ENCODE assay signal across 8 cellular contexts in genomic region chr17:76710863-76711611, GRCh38. TPM values are rescaled to one million over a fixed set of nuclear protein-coding genes. Genes with fewer than 3 reads are reported as not detected.
DNase-seq lines count a peak whose midpoint lies in the region; FAIRE-seq and TF ChIP-seq lines count a peak whose summit lies in the region.

A gene with protein sequence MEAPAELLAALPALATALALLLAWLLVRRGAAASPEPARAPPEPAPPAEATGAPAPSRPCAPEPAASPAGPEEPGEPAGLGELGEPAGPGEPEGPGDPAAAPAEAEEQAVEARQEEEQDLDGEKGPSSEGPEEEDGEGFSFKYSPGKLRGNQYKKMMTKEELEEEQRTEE (minus strand): TSS chr17:76710965. CDS start chr17:76710946, 19 bp downstream.

- H4K20me1 ChIP-seq in endothelial cell of umbilical vein (replicated peaks; ENCODE audit: control insufficient read depth, extremely low read depth, insufficient read depth, low read length) = no peaks in the 10 kb centered on the region

- no peaks in the 10 kb centered on the region for H3K9me1 ChIP-seq in endothelial cell of umbilical vein (replicated peaks; ENCODE audit: control insufficient read depth, extremely low read depth, insufficient read depth, low read length)

- peaks cover 22% of the 10 kb centered on the region for H3K4me1 ChIP-seq in endothelial cell of umbilical vein (ENCODE audit: control insufficient read depth, extremely low read depth, insufficient read depth, low read length)

- no peaks in the 10 kb centered on the region for H3K27me3 ChIP-seq in endothelial cell of umbilical vein (ENCODE audit: control insufficient read depth in 2 of 2, insufficient read depth in 2 of 2, low read length in 2 of 2)

- DNase-seq in NCI-H1436 (lab: John Stamatoyannopoulos, UW) = peak; percentile 67
- DNase-seq in NCI-H1436 treated with DMSO at 0.1 percent for 48 hours (lab: John Stamatoyannopoulos, UW) = no peak
- DNase-seq in NCI-H226 = peak; percentile 56
- peak; percentile 52 for DNase-seq in activated T-cell treated with anti-CD3 and anti-CD28 coated beads for 1 hour (ENCODE audit: low read depth)
- peak; percentile 61 for DNase-seq in endothelial cell of umbilical vein (ENCODE audit: low read depth, low spot score)
- DNase-seq in mesenteric fat pad (ENCODE audit: low spot score) = no peak
- peak; percentile 30 to 34 for DNase-seq in stimulated activated CD8-positive, alpha-beta memory T cell treated with anti-CD3 and anti-CD28 coated beads, Interleukin-7, amount 100 ng/mL, for 1 hour (ENCODE audit: low read depth in 2 of 2)
- DNase-seq in NCI-H2029 (lab: John Stamatoyannopoulos, UW) = no peak

- peak within 1 kb of the TSS; percentile 67 for H3K4me2 ChIP-seq in endothelial cell of umbilical vein (ENCODE audit: insufficient read depth, low read length)

- peak within 1 kb of the TSS; percentile 34 for H3K9ac ChIP-seq in endothelial cell of umbilical vein (replicated peaks; ENCODE audit: extremely low read depth, insufficient read depth, low read length)

- H3K4me3 ChIP-seq in endothelial cell of umbilical vein (replicated peaks in 1 of 3; ENCODE audit: insufficient read depth in 1 of 3, low read depth in 1 of 3, low read length in 3 of 3) = peak within 1 kb of the TSS; percentile 69 to 81 (median 72)

- no TSS peak for BruUV-seq in endothelial cell of umbilical vein (replicated peaks; lab: Mats Ljungman, UMichigan)

- POLR2A ChIA-PET in endothelial cell of umbilical vein (lab: Charles Lee) = no interaction called here

- peaks cover 44% of the 10 kb centered on the region for H3K79me2 ChIP-seq in endothelial cell of umbilical vein (ENCODE audit: control insufficient read depth, insufficient read depth, low read length)

- peak; percentile 9 for TF ChIP-seq POLR2A in endothelial cell of umbilical vein (IDR thresholded peaks at IDR 0.05; ENCODE audit: low read depth, low read length)

- H3K27ac ChIP-seq in endothelial cell of umbilical vein (ENCODE audit: insufficient read depth, low read depth, low read length) = peak within 1 kb of the TSS; percentile 51

- intact Hi-C loops in endothelial cell of umbilical vein (cut with micrococcal nuclease) = loop anchor here (1.0 to 10.0 kb wide), 3 partner anchors 15 to 186 kb away; partner anchors contain the start of genes JMJD6 and METTL23

- dilution Hi-C loops in endothelial cell of umbilical vein (cut with MboI; ENCODE audit: extremely low pct_ligation_motif_present, low sequenced_read_pairs) = no loop called here

- peaks cover 3 to 14% of the 10 kb centered on the region in 2 experiments for H3K36me3 ChIP-seq in endothelial cell of umbilical vein (ENCODE audit: control insufficient read depth in 2 of 2, extremely low read depth in 1 of 2, insufficient read depth in 2 of 2, low read length in 2 of 2)

- FAIRE-seq in endothelial cell of umbilical vein (lab: Jason Lieb, UNC) = no peak

- CTCF ChIA-PET in endothelial cell of umbilical vein (lab: Charles Lee) = interaction anchor here (0.6 to 5.9 kb wide), 9 partner anchors 11 to 341 kb away, joined by 3 to 43 read pairs (median 4); no protein-coding TSS in a partner anchor

- no peaks in the 10 kb centered on the region for H3K9me3 ChIP-seq in endothelial cell of umbilical vein (replicated peaks; ENCODE audit: control insufficient read depth, insufficient read depth, low read length)

- H2AFZ ChIP-seq in endothelial cell of umbilical vein (ENCODE audit: low read depth, low read length) = peak within 1 kb of the TSS; percentile 72

- no peak for TF ChIP-seq CTCF in endothelial cell of umbilical vein (IDR thresholded peaks at IDR 0.05; ENCODE audit: extremely low read depth in 1 of 2, insufficient read depth in 1 of 2, low read depth in 1 of 2, low read length in 2 of 2)

TF ChIP-seq in endothelial cell of umbilical vein, 7 proteins besides CTCF, POLR2A, EP300 and RAD21:
- TF ChIP-seq JUN (IDR thresholded peaks at IDR 0.05; ENCODE audit: borderline replicate concordance, insufficient read depth, insufficient read length, low read depth) (no peak), EZH2 (IDR thresholded peaks at IDR 0.05; ENCODE audit: borderline replicate concordance, low read depth, low read length, severe bottlenecking) (no peak), FOS (IDR thresholded peaks at IDR 0.05; ENCODE audit: borderline replicate concordance, insufficient read depth, low read length) (peak; percentile 7), MYC (IDR thresholded peaks at IDR 0.05; ENCODE audit: low read depth, low read length) (no peak), POLR2AphosphoS5 (IDR thresholded peaks at IDR 0.05; ENCODE audit: insufficient read depth, low read depth, low read length) (peak; percentile 31), GATA2 (IDR thresholded peaks at IDR 0.05; ENCODE audit: insufficient read depth, insufficient read length, low read depth, low read length) (no peak)
- TF ChIP-seq, protein P1, sequence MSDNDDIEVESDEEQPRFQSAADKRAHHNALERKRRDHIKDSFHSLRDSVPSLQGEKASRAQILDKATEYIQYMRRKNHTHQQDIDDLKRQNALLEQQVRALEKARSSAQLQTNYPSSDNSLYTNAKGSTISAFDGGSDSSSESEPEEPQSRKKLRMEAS (IDR thresholded peaks at IDR 0.05; ENCODE audit: insufficient read depth, insufficient read length) = no peak

RNA-seq across cellular contexts. Expression of the gene that starts here (rescaled TPM):
- total RNA-seq in endothelial cell of umbilical vein (85.5 and 95.8 TPM in 2 replicates), mesenteric fat pad (193 TPM)
- polyA plus RNA-seq in endothelial cell of umbilical vein = 42.0 and 49.5 TPM in 2 replicates
- 61.8 and 71.7 TPM in 2 replicates for polyA plus RNA-seq in endothelial cell of umbilical vein (2011; cell fraction: cytosol; rRNA removed)
- polyA plus RNA-seq in endothelial cell of umbilical vein (2011; cell fraction: nucleus; rRNA removed) = 26.0 and 27.2 TPM in 2 replicates
- 110 and 134 TPM in 2 replicates for polyA plus RNA-seq in endothelial cell of umbilical vein (2012)
- 57.2 and 57.4 TPM in 2 replicates for polyA minus RNA-seq in endothelial cell of umbilical vein
- 8.2 TPM for polyA minus RNA-seq in endothelial cell of umbilical vein (2011; cell fraction: cytosol; rRNA and poly(A)+ RNA removed)
- 10.1 and 10.8 TPM in 2 replicates for polyA minus RNA-seq in endothelial cell of umbilical vein (2011; cell fraction: nucleus; rRNA and poly(A)+ RNA removed)

Comparison
In these comparisons a context has a peak if more than half of its experiments do, and no peak if none do; other contexts are left out.
1. DNase-seq: peak in NCI-H1436 (single experiment), NCI-H226 (single experiment), activated T-cell treated with anti-CD3 and anti-CD28 coated beads for 1 hour (single experiment), endothelial cell of umbilical vein (single experiment) and stimulated activated CD8-positive, alpha-beta memory T cell treated with anti-CD3 and anti-CD28 coated beads, Interleukin-7, amount 100 ng/mL, for 1 hour (2 of 2); none in NCI-H1436 treated with DMSO at 0.1 percent for 48 hours (single experiment), mesenteric fat pad (single experiment) and NCI-H2029 (single experiment).